In the genomic region with DNA sequence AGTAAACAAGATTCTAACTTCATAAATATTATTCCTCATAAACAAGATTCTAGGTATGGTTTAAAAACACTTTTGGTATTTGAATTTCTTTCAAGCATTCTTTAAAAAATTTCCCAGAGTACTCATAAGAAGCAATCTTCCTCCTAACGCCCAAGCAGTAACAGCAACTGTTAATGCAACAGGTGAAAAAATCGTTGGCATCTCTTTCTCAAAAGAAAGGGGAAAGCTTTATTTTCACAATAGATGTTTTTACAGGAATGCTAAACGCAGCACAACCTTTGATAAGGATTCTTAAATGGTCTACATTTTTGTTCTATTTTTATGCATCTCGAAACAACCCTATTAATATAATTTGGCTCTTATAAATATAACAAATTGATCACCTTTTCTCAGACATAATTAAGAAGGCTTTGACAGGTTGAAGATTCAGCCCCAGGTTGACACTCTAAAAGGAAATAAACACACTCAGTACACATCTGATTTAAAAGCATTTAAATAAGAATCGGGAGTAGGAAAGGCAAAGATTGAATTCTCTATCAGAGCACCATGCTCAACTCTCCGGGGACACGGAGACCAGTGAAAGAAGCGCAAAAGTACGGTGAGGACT, we compare ENCODE assay signal across 8 cellular contexts. TPM values are rescaled to one million over a fixed set of nuclear protein-coding genes. Genes with fewer than 3 reads are reported as not detected.
DNase-seq lines count a peak whose midpoint lies in the region; ATAC-seq, FAIRE-seq and TF ChIP-seq lines count a peak whose summit lies in the region.

No MANE protein-coding gene starts in this region.

- H3K27me3 ChIP-seq in right atrium auricular region = no peaks in the 10 kb centered on the region
- no peaks in the 10 kb centered on the region for H3K27me3 ChIP-seq in K562 (ENCODE audit: control insufficient read depth in 2 of 2, insufficient read depth in 2 of 2, low read length in 2 of 2)
- H3K27me3 ChIP-seq in lower lobe of right lung (ENCODE audit: low read depth) = no peaks in the 10 kb centered on the region

- 0 out of 4 replicates have a peak, but pooled peaks of 1 of the 2 experiments have one; percentile 5 for TF ChIP-seq RAD21 in K562 (CRISPR knock-in tag; conservative IDR thresholded peaks at IDR 0.05 in 1 of 2, IDR thresholded peaks at IDR 0.05 in 1 of 2)

- no peaks in the 10 kb centered on the region for H3K9me3 ChIP-seq in right atrium auricular region
- H3K9me3 ChIP-seq in K562 (replicated peaks; ENCODE audit: control insufficient read depth, insufficient read depth, low read depth, low read length) = no peaks in the 10 kb centered on the region
- no peaks in the 10 kb centered on the region for H3K9me3 ChIP-seq in lower lobe of right lung

- intact Hi-C loops in left ventricle myocardium superior (cut with micrococcal nuclease) (no loop called here), K562 (cut with micrococcal nuclease) (loop anchor here (5.0 kb wide), 1 partner anchor 45 kb away; no protein-coding TSS in a partner anchor), lower lobe of right lung (cut with DNase I) (no loop called here)

- in situ Hi-C loops in K562 (cut with MboI) = no loop called here

- peaks cover 40% of the 10 kb centered on the region for H3K79me2 ChIP-seq in K562 (ENCODE audit: control insufficient read depth, insufficient read depth, low read length)

- FAIRE-seq in K562 (lab: Jason Lieb, UNC) = no peak

- no peak for TF ChIP-seq POLR2A in K562 (conservative IDR thresholded peaks at IDR 0.05)

- CTCF ChIA-PET in K562 (lab: Yijun Ruan, JAX; ENCODE audit: low intra/inter-chr PET ratio) = no interaction called here
- CTCF ChIA-PET in activated CD8-positive, alpha-beta memory T cell treated with anti-CD3 and anti-CD28 coated beads, Interleukin-2, amount 10 ng/mL, durations not matched to agents 7 days and 5 days (lab: Charles Lee) = no interaction called here

- POLR2A ChIA-PET in K562 (lab: Yijun Ruan, JAX) = interaction anchor here (1.5 kb wide), 1 partner anchor 14 kb away, joined by 4 read pairs; no protein-coding TSS in a partner anchor

- no peak for ATAC-seq in left ventricle myocardium superior
- no peak for ATAC-seq in K562
- no peak for ATAC-seq in lower lobe of right lung
- no peak for ATAC-seq in GM21529 (IDR thresholded peaks at IDR 0.05; ENCODE audit: unreplicated experiment)
- no peak for ATAC-seq in activated CD8-positive, alpha-beta memory T cell treated with anti-CD3 and anti-CD28 coated beads, Interleukin-2, amount 10 ng/mL, durations not matched to agents 7 days and 5 days
- no peak for ATAC-seq in GM19467 (IDR thresholded peaks at IDR 0.05; ENCODE audit: unreplicated experiment)

- H3K4me3 Mint-ChIP-seq in activated CD8-positive, alpha-beta memory T cell treated with anti-CD3 and anti-CD28 coated beads, Interleukin-2, amount 10 ng/mL, durations not matched to agents 7 days and 5 days = no peak overlapping the region

- H3K4me3 ChIP-seq in right atrium auricular region (peak overlapping the region; percentile 76 to 85), K562 (peak overlapping the region; percentile 77), lower lobe of right lung (peak overlapping the region; percentile 73)

- no peak overlapping the region for H3K27ac Mint-ChIP-seq in activated CD8-positive, alpha-beta memory T cell treated with anti-CD3 and anti-CD28 coated beads, Interleukin-2, amount 10 ng/mL, durations not matched to agents 7 days and 5 days

- H2AFZ ChIP-seq in K562 (ENCODE audit: low read depth, low read length) = peak overlapping the region; percentile 99

- no peak for TF ChIP-seq EP300 in K562 (IDR thresholded peaks at IDR 0.05; ENCODE audit: low read length)

- H3K4me1 Mint-ChIP-seq in activated CD8-positive, alpha-beta memory T cell treated with anti-CD3 and anti-CD28 coated beads, Interleukin-2, amount 10 ng/mL, durations not matched to agents 7 days and 5 days = peaks cover 21% of the 10 kb centered on the region

- no peaks in the 10 kb centered on the region for H3K27me3 Mint-ChIP-seq in activated CD8-positive, alpha-beta memory T cell treated with anti-CD3 and anti-CD28 coated beads, Interleukin-2, amount 10 ng/mL, durations not matched to agents 7 days and 5 days

- BruUV-seq in K562 (replicated peaks; lab: Mats Ljungman, UMichigan) = TSS peak; percentile 60

- TF ChIP-seq CTCF in right atrium auricular region (IDR thresholded peaks at IDR 0.05) (no peak), K562 (IDR thresholded peaks at IDR 0.05 in 2 of 3, conservative IDR thresholded peaks at IDR 0.05 in 1 of 3; ENCODE audit: insufficient read depth in 2 of 3, low read depth in 1 of 3, low read length in 3 of 3) (no peak), lower lobe of right lung (IDR thresholded peaks at IDR 0.05) (no peak)

- under 1% methylated on average over 9 of the region's 9 CpGs for WGBS in K562 (ENCODE audit: insufficient coverage, low coverage, missing lambda C conversion rate)

- H3K9ac ChIP-seq in K562 (ENCODE audit: insufficient read depth in 1 of 2, low read depth in 2 of 2, low read length in 2 of 2) = peak overlapping the region; percentile 93 to 98

- H3K9me1 ChIP-seq in K562 (ENCODE audit: control insufficient read depth, insufficient read depth, low read length) = no peaks in the 10 kb centered on the region

- H3K9me3 Mint-ChIP-seq in activated CD8-positive, alpha-beta memory T cell treated with anti-CD3 and anti-CD28 coated beads, Interleukin-2, amount 10 ng/mL, durations not matched to agents 7 days and 5 days (ENCODE audit: low read depth) = no peaks in the 10 kb centered on the region

- no peaks in the 10 kb centered on the region for H4K20me1 ChIP-seq in K562 (replicated peaks; ENCODE audit: control insufficient read depth, insufficient read depth, low read length)

- DNase-seq in right atrium auricular region (ENCODE audit: low spot score) = no peak
- no peak for DNase-seq in left ventricle myocardium superior
- no peak for DNase-seq in K562 (ENCODE audit: extremely low read depth in 1 of 4, low spot score in 3 of 4)
- DNase-seq in lower lobe of right lung = no peak
- no peak for DNase-seq in activated CD8-positive, alpha-beta memory T cell treated with anti-CD3 and anti-CD28 coated beads, Interleukin-2, amount 10 ng/mL, durations not matched to agents 7 days and 5 days
- no peak for DNase-seq in COLO668 (lab: John Stamatoyannopoulos, UW; ENCODE audit: unreplicated experiment)

- H3K4me1 ChIP-seq in right atrium auricular region (peaks cover 0 to 16% of the 10 kb centered on the region in 2 donors), K562 (replicated peaks in 1 of 2; ENCODE audit: control insufficient read depth in 2 of 2, insufficient read depth in 2 of 2, low read length in 2 of 2) (peaks cover 13 to 15% of the 10 kb centered on the region in 2 experiments), lower lobe of right lung (peaks cover 18% of the 10 kb centered on the region)

- H3K36me3 Mint-ChIP-seq in activated CD8-positive, alpha-beta memory T cell treated with anti-CD3 and anti-CD28 coated beads, Interleukin-2, amount 10 ng/mL, durations not matched to agents 7 days and 5 days = peaks cover 23% of the 10 kb centered on the region

- H3K27ac ChIP-seq in right atrium auricular region = peak overlapping the region; percentile 98
- H3K27ac ChIP-seq in K562 (ENCODE audit: extremely low read depth, low read depth, low read length) = peak overlapping the region; percentile 88
- H3K27ac ChIP-seq in lower lobe of right lung = peak overlapping the region; percentile 95

- H3K4me2 ChIP-seq in K562 (ENCODE audit: insufficient read depth, low read length) = peak overlapping the region; percentile 89

- H3K36me3 ChIP-seq in right atrium auricular region (peaks cover 2% of the 10 kb centered on the region), K562 (ENCODE audit: control insufficient read depth, insufficient read depth, low read length) (peaks cover 34% of the 10 kb centered on the region), lower lobe of right lung (no peaks in the 10 kb centered on the region)

TF ChIP-seq in K562, 482 proteins besides CTCF, POLR2A, EP300 and RAD21 (continues in another document):
- no peak for TF ChIP-seq MAFF (IDR thresholded peaks at IDR 0.05; ENCODE audit: low read length)
- peak; percentile 56; the same call in 1 of the 2 replicates for TF ChIP-seq SMARCE1 (IDR thresholded peaks at IDR 0.05)
- peak in 1 of 2 experiments; percentile 37; a peak in 1 of 4 replicates for TF ChIP-seq SRF (CRISPR knock-in tag; IDR thresholded peaks at IDR 0.05)
- TF ChIP-seq HMG20A (CRISPR knock-in tag; conservative IDR thresholded peaks at IDR 0.05) = 0 out of 2 replicates have a peak, but pooled peaks have one; percentile 44
- peak; percentile 49; the same call in 1 of the 2 replicates for TF ChIP-seq TGIF2 (CRISPR knock-in tag; IDR thresholded peaks at IDR 0.05)
- TF ChIP-seq NFATC3 (IDR thresholded peaks at IDR 0.05) = peak; percentile 49; the same call in 1 of the 2 replicates
- TF ChIP-seq ZNF830 (CRISPR knock-in tag; IDR thresholded peaks at IDR 0.05) = 0 out of 2 replicates have a peak, but pooled peaks have one; percentile 55
- TF ChIP-seq MED1 (CRISPR knock-in tag; IDR thresholded peaks at IDR 0.05; ENCODE audit: borderline replicate concordance) = no peak
- TF ChIP-seq HMGN3 (IDR thresholded peaks at IDR 0.05; ENCODE audit: borderline replicate concordance, extremely low read depth, insufficient read length, low read depth, low read length) = no peak

RNA-seq across cellular contexts. Expression of gene AHI1, which starts 0.6 kb away (rescaled TPM):
- total RNA-seq in right atrium auricular region = 10 to 100 TPM in 1 of 2 donors, 1 to 10 TPM in 1; 8.5 to 10.2 TPM
- total RNA-seq in left ventricle myocardium superior = 7.9 TPM
- total RNA-seq in K562 (2011; cell fraction: chromatin; rRNA removed; ENCODE audit: low replicate concordance) = 51.8 and 267 TPM in 2 replicates
- 24.5 and 37.9 TPM in 2 replicates for total RNA-seq in K562 (2011; cell fraction: nucleolus; rRNA removed)
- 73.0 and 108 TPM in 2 replicates for total RNA-seq in K562 (2011; cell fraction: nucleoplasm; rRNA removed)
- total RNA-seq in K562 (2014; rRNA removed) = 23.8 and 26.2 TPM in 2 replicates
- 45.6 and 54.3 TPM in 2 replicates for total RNA-seq in K562 (2014; rRNA removed; fragmentation: Illumina TruSeq; extraction: Trizol)
- 37.1 and 41.1 TPM in 2 replicates for total RNA-seq in K562 (2015; rRNA removed; fragmentation: Illumina TruSeq; extraction: Trizol)
- total RNA-seq in K562 (2021) = 30.9 and 33.8 TPM in 2 replicates
- 39.6 and 54.9 TPM in 2 replicates for polyA plus RNA-seq in K562 (2011; rRNA removed)
- 6.8 and 11.1 TPM in 2 replicates for polyA plus RNA-seq in K562 (2011; cell fraction: cytosol; rRNA removed)
- 63.7 and 78.6 TPM in 2 replicates for polyA plus RNA-seq in K562 (2011; cell fraction: nucleus; rRNA removed)
- 19.1 and 23.8 TPM in 2 replicates for polyA plus RNA-seq in K562 (2012)
- polyA plus RNA-seq in K562 (2014; fragmentation: Illumina TruSeq; extraction: Trizol) = 30.0 and 34.8 TPM in 2 replicates
- polyA plus RNA-seq in K562 (2014; fragmentation: Nextera tagmentation; extraction: Ambion mirVana) = 10 to 100 TPM; 24.7 to 27.7 TPM
- 24.1 and 32.2 TPM in 2 replicates for polyA plus RNA-seq in K562 (2014; rRNA removed)
- polyA minus RNA-seq in K562 (2011; rRNA and poly(A)+ RNA removed) = 104 and 113 TPM in 2 replicates
- 19.1 and 22.9 TPM in 2 replicates for polyA minus RNA-seq in K562 (2011; cell fraction: cytosol; rRNA and poly(A)+ RNA removed)
- 73.5 and 131 TPM in 2 replicates for polyA minus RNA-seq in K562 (2011; cell fraction: nucleus; rRNA and poly(A)+ RNA removed)
- total RNA-seq in lower lobe of right lung = 31.7 TPM
- total RNA-seq in activated CD8-positive, alpha-beta memory T cell treated with anti-CD3 and anti-CD28 coated beads, Interleukin-2, amount 10 ng/mL, durations not matched to agents 7 days and 5 days = 10 to 100 TPM; 29.8 to 88.0 TPM
